Comparison of ENCODE assay signal across 14 cellular contexts in the genomic region with DNA sequence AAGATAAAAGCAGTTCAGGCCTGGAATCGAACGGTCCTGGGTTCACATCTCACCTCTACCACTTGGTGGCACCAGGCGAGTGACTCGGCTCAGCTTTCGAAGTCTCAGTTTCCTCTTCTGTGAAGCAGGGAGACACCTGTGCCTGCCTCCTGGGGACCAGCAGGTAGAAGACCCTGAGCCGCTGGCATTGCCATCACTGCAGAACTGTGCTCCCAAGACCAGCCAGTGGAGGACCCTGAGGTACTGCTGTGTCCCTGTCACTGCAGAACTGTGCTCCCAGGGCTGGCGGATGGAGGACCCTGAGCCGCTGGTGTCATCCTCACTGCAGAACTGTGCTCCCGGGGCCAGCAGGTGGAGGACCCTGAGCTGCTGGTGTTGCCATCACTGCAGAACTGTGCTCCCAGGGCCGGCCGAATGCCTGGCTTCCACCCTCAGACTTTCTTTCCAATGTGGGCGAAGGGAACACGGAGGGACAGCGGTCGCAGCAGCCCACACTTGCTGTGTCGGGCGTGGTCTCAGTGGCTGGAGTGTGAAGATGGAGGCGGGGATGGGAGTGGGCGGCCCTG. TPM values are rescaled to one million over a fixed set of nuclear protein-coding genes. Genes with fewer than 3 reads are reported as not detected.
A peak's percentile ranks its signal among the peaks of the same experiment; 100 is the strongest.
DNase-seq lines count a peak whose midpoint lies in the region; ATAC-seq, FAIRE-seq and TF ChIP-seq lines count a peak whose summit lies in the region.
"Had no signal": no experiment of that assay in that cellular context is flagged by ENCODE, and none has a peak within 500 bp of the region (broad histone marks: within the 10 kb centered on the region; RNA-seq: fewer than 3 reads in every experiment).

No MANE protein-coding gene starts in this region.

- H3K27me3 ChIP-seq in H9 (ENCODE audit: insufficient read depth, low read length) (no peaks in the 10 kb centered on the region), lower lobe of right lung (ENCODE audit: low read depth) (peaks cover 22% of the 10 kb centered on the region), vagina (no peaks in the 10 kb centered on the region), sigmoid colon (peaks cover 0 to 54% (median 18%) of the 10 kb centered on the region in 3 donors)

- peaks cover 65 to 74% of the 10 kb centered on the region in 2 experiments for H3K4me1 Mint-ChIP-seq in H9

- no peaks in the 10 kb centered on the region for H3K36me3 ChIP-seq in lower lobe of right lung
- no peaks in the 10 kb centered on the region for H3K36me3 ChIP-seq in vagina
- no peaks in the 10 kb centered on the region for H3K36me3 ChIP-seq in sigmoid colon

- H3K9ac ChIP-seq in H9 (ENCODE audit: extremely low read depth, insufficient read length, low read length), result no peak overlapping the region

- H4K5ac ChIP-seq in H9 (ENCODE audit: insufficient read length, low read depth, low read length), result no peak overlapping the region

- H3K4me1 ChIP-seq in H9 (ENCODE audit: insufficient read depth, low read length), result peaks cover 3% of the 10 kb centered on the region; the same call in 1 of the 2 replicates
- H3K4me1 ChIP-seq in lower lobe of right lung, result peaks cover 7% of the 10 kb centered on the region
- no peaks in the 10 kb centered on the region for H3K4me1 ChIP-seq in vagina
- no peaks in the 10 kb centered on the region for H3K4me1 ChIP-seq in sigmoid colon

- H4K91ac ChIP-seq in H9 (ENCODE audit: insufficient read length, low read depth, low read length), result no peak overlapping the region

- no peak overlapping the region for H3K4me3 Mint-ChIP-seq in H9
- H3K4me3 Mint-ChIP-seq: dendritic cell treated with granulocyte-macrophage colony-stimulating factor and Interleukin-4, amounts not matched to agents 40 ng/mL and 50 ng/mL, for 4 days; nephron had no signal

- H3K9me3 ChIP-seq in H9 (ENCODE audit: control insufficient read depth, low read depth, low read length) (no peaks in the 10 kb centered on the region), lower lobe of right lung (no peaks in the 10 kb centered on the region), vagina (no peaks in the 10 kb centered on the region), sigmoid colon (no peaks in the 10 kb centered on the region)

- H3K23ac ChIP-seq in H9 (ENCODE audit: insufficient read length, low read depth, low read length), result no peak overlapping the region

- DNase-seq in D721Med (ENCODE audit: insufficient read length, low spot score) (no peak), H9 (no peak), lower lobe of right lung (no peak), vagina (ENCODE audit: extremely low spot score in 2 of 2) (no peak), CD1c-positive myeloid dendritic cell (ENCODE audit: extremely low spot score) (no peak), foreskin melanocyte (no peak), sigmoid colon (no peak)
- DNase-seq in activated T-cell treated with anti-CD3 and anti-CD28 coated beads, Interleukin-2, amount 50 U/mL, for 48 hours, result peak; percentile 71
- DNase-seq: NCI-H2107, T-helper 1 cell had no signal

- H2BK120ac ChIP-seq in H9 (ENCODE audit: low read depth, low read length, poor library complexity, severe bottlenecking), result no peak overlapping the region

- H3K9me3 Mint-ChIP-seq in H9, result peaks cover 5 to 11% of the 10 kb centered on the region in 2 experiments; a peak in 3 of 5 replicates
- H3K9me3 Mint-ChIP-seq: dendritic cell treated with granulocyte-macrophage colony-stimulating factor and Interleukin-4, amounts not matched to agents 40 ng/mL and 50 ng/mL, for 4 days; nephron had no signal

- H3K4ac ChIP-seq in H9 (ENCODE audit: low read depth, low read length), result no peak overlapping the region

- no peaks in the 10 kb centered on the region for H4K20me1 ChIP-seq in H9 (ENCODE audit: control insufficient read depth, insufficient read depth, insufficient read length)

- H3K4me2 ChIP-seq in H9 (ENCODE audit: insufficient read depth, insufficient read length, low read length), result no peak overlapping the region

- H3K18ac ChIP-seq in H9 (ENCODE audit: insufficient read length, low read depth, low read length), result no peak overlapping the region

- ATAC-seq in lower lobe of right lung, result no peak

- H3K79me1 ChIP-seq in H9 (ENCODE audit: insufficient read depth, low read depth, low read length, poor library complexity, severe bottlenecking), result no peaks in the 10 kb centered on the region

- H3K27ac Mint-ChIP-seq in H9, result no peak overlapping the region
- H3K27ac Mint-ChIP-seq: dendritic cell treated with granulocyte-macrophage colony-stimulating factor and Interleukin-4, amounts not matched to agents 40 ng/mL and 50 ng/mL, for 4 days had no signal

- intact Hi-C loops in lower lobe of right lung (cut with DNase I), result no loop called here
- intact Hi-C loops in vagina (cut with DNase I), result no loop called here
- intact Hi-C loops in sigmoid colon (cut with DNase I), result loop anchor here (10.0 kb wide), 1 partner anchor 293 kb away; no protein-coding TSS in a partner anchor

- no peak overlapping the region for H2AFZ ChIP-seq in H9 (ENCODE audit: low read length)

- peaks cover 30% of the 10 kb centered on the region for H3K27me3 Mint-ChIP-seq in H9 (ENCODE audit: low read depth)

- no peak for TF ChIP-seq EP300 in sigmoid colon (IDR thresholded peaks at IDR 0.05)

- no peak overlapping the region for H2BK12ac ChIP-seq in H9 (ENCODE audit: insufficient read length, low read depth, low read length)

- H3K23me2 ChIP-seq in H9 (ENCODE audit: insufficient read length, low read depth, low read length, poor library complexity, severe bottlenecking), result no peaks in the 10 kb centered on the region

- H3K4me3 ChIP-seq in lower lobe of right lung (no peak overlapping the region), vagina (no peak overlapping the region), sigmoid colon (no peak overlapping the region)

- H3K14ac ChIP-seq in H9 (ENCODE audit: insufficient read depth, low read length), result no peak overlapping the region; the same call in 1 of the 2 replicates

- H2AK5ac ChIP-seq in H9 (ENCODE audit: insufficient read length, low read length), result no peak overlapping the region

- H4K8ac ChIP-seq in H9 (replicated peaks; ENCODE audit: insufficient read length, low read depth, low read length), result no peak overlapping the region

- H2BK5ac ChIP-seq in H9 (ENCODE audit: insufficient read length, low read length), result no peak overlapping the region

- TF ChIP-seq POLR2A in vagina (IDR thresholded peaks at IDR 0.05) (no peak), sigmoid colon (IDR thresholded peaks at IDR 0.05) (no peak)

- no peaks in the 10 kb centered on the region for H3K79me2 ChIP-seq in H9 (ENCODE audit: insufficient read depth, low read length)

- WGBS in H9 (ENCODE audit: extremely low coverage, insufficient read length, low lambda C conversion rate), result no CpG with 5 or more reads among the region's 19 CpGs
- 84 to 86% methylated on average over 19 of the region's 19 CpGs for WGBS in sigmoid colon, 2 donors

- H3K27ac ChIP-seq in H9 (ENCODE audit: insufficient read length, low read depth, low read length) (no peak overlapping the region), lower lobe of right lung (no peak overlapping the region), vagina (no peak overlapping the region), sigmoid colon (no peak overlapping the region)

- no peak overlapping the region for H3T11ph ChIP-seq in H9 (ENCODE audit: low read length)

- no peak overlapping the region for H2BK20ac ChIP-seq in H9 (ENCODE audit: low read depth, low read length, poor library complexity, severe bottlenecking)

- no peak overlapping the region for H2BK15ac ChIP-seq in H9 (ENCODE audit: low read depth, low read length)

- peaks cover 0 to 6% (median 5%) of the 10 kb centered on the region in 3 experiments; a peak in 4 of 7 replicates for H3K36me3 Mint-ChIP-seq in H9 (ENCODE audit: insufficient read depth in 1 of 3, low read depth in 3 of 3)

- FAIRE-seq in D721Med (lab: Jason Lieb, UNC), result no peak
- FAIRE-seq: GM19239 had no signal

- TF ChIP-seq CTCF in D721Med (IDR thresholded peaks at IDR 0.05; ENCODE audit: insufficient read depth, missing control alignments) (peak; percentile 14), H9 (conservative IDR thresholded peaks at IDR 0.05) (peak; percentile 51), lower lobe of right lung (IDR thresholded peaks at IDR 0.05) (peak; percentile 9), vagina (IDR thresholded peaks at IDR 0.05) (no peak), sigmoid colon (IDR thresholded peaks at IDR 0.05) (no peak)

- no peak overlapping the region for H3K56ac ChIP-seq in H9 (ENCODE audit: insufficient read length, low read depth, low read length)

RNA-seq across cellular contexts. Expression of gene SLC7A5, which starts 8.7 kb away (rescaled TPM):
- total RNA-seq in H9 (2021), result 217 TPM in 2 replicates
- 10.7 TPM for total RNA-seq in lower lobe of right lung
- total RNA-seq in vagina, result 22.8 TPM
- 1 to 10 TPM; 2.9 to 8.1 (median 3.6) TPM for total RNA-seq in sigmoid colon
- polyA plus RNA-seq in sigmoid colon, result 10 to 100 TPM in 1 of 3 donors, 1 to 10 TPM in 1, under 1 TPM in 1; 0.60 to 44.5 (median 1.2) TPM

RNA-seq across cellular contexts. Expression of gene CA5A, which starts 58.3 kb away (rescaled TPM):
- total RNA-seq in H9 (2021) (not detected in 2 replicates), lower lobe of right lung (0.06 TPM), vagina (not detected), sigmoid colon (not detected)
- polyA plus RNA-seq in sigmoid colon, result not detected
- total RNA-seq: subcutaneous adipose tissue had no signal

Comparison
In these comparisons a context has a peak if more than half of its experiments do, and no peak if none do; other contexts are left out.
1. DNase-seq: peak in activated T-cell treated with anti-CD3 and anti-CD28 coated beads, Interleukin-2, amount 50 U/mL, for 48 hours (2 of 2); none in D721Med (single experiment), H9 (single experiment), lower lobe of right lung (single experiment), vagina (0 of 2), CD1c-positive myeloid dendritic cell (single experiment), foreskin melanocyte (single experiment) and sigmoid colon (single experiment).
2. CTCF ChIP-seq: peak in D721Med (single experiment), H9 (single experiment) and lower lobe of right lung (single experiment); none in vagina (0 of 3) and sigmoid colon (0 of 4).